Comparison of ENCODE assay signal across 1 cellular context in the genomic region with DNA sequence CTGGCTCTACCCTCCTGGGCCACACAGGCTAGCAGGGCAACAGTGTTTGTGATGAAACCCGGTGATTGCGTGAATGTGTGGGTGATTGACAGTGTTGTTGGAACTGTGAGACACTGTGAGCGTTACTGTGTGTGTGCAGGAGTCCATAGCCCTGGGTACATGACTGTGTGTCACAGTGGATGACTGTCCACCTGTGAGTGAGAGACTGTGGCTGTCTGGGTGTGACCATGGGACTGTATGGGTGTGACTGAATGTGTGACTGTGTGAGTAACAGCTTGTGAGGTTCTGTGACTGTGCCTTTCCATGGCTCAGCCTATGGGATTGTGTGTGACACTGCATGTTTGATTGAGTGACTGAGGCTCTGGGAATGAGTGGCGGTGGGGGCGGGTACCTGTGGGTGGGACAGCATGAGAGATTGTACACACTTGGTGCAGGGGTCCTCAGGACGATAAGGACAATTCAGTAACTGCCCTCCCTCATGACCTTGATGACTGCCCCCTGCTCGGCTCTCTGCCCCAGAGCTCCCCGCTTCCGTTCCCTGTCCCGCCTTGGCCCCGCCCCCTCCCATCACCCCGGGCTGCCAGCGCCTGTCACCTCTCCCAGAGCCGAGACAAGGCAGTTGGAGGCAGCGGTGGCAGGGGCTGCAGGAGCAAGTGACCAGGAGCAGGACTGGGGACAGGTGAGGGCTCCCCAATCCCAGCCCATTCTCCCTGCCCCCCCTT.
TF ChIP-seq lines count a peak whose summit lies in the region.

A gene with protein sequence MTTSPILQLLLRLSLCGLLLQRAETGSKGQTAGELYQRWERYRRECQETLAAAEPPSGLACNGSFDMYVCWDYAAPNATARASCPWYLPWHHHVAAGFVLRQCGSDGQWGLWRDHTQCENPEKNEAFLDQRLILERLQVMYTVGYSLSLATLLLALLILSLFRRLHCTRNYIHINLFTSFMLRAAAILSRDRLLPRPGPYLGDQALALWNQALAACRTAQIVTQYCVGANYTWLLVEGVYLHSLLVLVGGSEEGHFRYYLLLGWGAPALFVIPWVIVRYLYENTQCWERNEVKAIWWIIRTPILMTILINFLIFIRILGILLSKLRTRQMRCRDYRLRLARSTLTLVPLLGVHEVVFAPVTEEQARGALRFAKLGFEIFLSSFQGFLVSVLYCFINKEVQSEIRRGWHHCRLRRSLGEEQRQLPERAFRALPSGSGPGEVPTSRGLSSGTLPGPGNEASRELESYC (plus strand): TSS at position 602 of the 722 bp plus-strand sequence. CDS start 1,300 bp downstream, outside the sequence.

TF ChIP-seq in SK-N-SH, 30 proteins besides CTCF, POLR2A, EP300 and RAD21 (continued from another document):
- TF ChIP-seq, protein P1, sequence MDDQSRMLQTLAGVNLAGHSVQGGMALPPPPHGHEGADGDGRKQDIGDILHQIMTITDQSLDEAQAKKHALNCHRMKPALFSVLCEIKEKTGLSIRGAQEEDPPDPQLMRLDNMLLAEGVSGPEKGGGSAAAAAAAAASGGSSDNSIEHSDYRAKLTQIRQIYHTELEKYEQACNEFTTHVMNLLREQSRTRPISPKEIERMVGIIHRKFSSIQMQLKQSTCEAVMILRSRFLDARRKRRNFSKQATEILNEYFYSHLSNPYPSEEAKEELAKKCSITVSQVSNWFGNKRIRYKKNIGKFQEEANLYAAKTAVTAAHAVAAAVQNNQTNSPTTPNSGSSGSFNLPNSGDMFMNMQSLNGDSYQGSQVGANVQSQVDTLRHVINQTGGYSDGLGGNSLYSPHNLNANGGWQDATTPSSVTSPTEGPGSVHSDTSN (IDR thresholded peaks at IDR 0.05), result peak; percentile 28; the same call in 1 of the 2 replicates
